ENCODE assay signal across 27 cellular contexts in the genomic region with DNA sequence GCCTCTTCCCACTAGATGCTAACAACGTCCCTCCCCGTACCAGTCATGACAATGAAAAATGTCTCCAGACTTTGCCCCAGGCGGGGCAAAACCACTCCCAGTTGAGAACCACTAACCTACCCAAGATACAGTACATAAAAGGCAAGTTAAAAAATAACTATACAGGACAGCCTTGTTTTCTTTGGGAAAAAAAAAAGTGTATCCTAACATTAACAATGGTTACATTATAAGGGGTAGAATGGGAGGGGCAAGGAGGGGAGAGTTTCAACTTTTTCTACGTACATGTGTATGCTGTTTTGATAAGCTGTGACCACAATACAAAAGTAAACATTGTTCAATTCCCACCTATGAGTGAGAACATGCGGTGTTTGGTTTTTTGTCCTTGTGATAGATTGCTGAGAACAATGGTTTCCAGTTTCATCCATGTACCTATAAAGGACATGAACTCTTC.
"Had no signal": no experiment of that assay in that cellular context is flagged by ENCODE, and none has a peak within 500 bp of the region (broad histone marks: within the 10 kb centered on the region; RNA-seq: fewer than 3 reads in every experiment).

No MANE protein-coding gene starts in this region.

- ATAC-seq: activated T-cell treated with anti-CD3 and anti-CD28 coated beads, Interleukin-2, amount 50 U/mL, for 4 hours; activated T-helper 17 cell treated with anti-CD3 and anti-CD28 coated beads, Interleukin-2, amount 50 U/mL, for 72 hours; left cardiac atrium; natural killer cell; right cardiac atrium; WTC11 had no signal

- H3K4me3 ChIP-seq: breast epithelium, esophagus squamous epithelium, testis, uterus had no signal

- DNase-seq: activated CD4-positive, alpha-beta memory T cell treated with anti-CD3 and anti-CD28 coated beads, Interleukin-2, amount 10 ng/mL, durations not matched to agents 7 days and 5 days; activated CD4-positive, alpha-beta T cell treated with anti-CD3 and anti-CD28 coated beads for 1 hour; activated CD4-positive, alpha-beta T cell treated with anti-CD3 and anti-CD28 coated beads, Interleukin-2, amount 10 ng/mL, durations not matched to agents 7 days and 5 days; activated CD8-positive, alpha-beta memory T cell treated with anti-CD3 and anti-CD28 coated beads, Interleukin-2, amount 50 U/mL, for 48 hours; activated gamma-delta T cell treated with Interleukin-2 at 50 U/mL for 16 hours; activated naive CD4-positive, alpha-beta T cell treated with anti-CD3 and anti-CD28 coated beads, Interleukin-2, amount 50 U/mL, for 16 hours; activated T-cell treated with anti-CD3 and anti-CD28 coated beads, Interleukin-2, amount 50 U/mL, for 4 hours; amniotic stem cell; central memory CD4-positive, alpha-beta T cell; dermis blood vessel endothelial cell; effector CD4-positive, alpha-beta T cell; esophagus squamous epithelium; islet precursor cell; left cardiac atrium; natural killer cell; right cardiac atrium; stimulated activated CD4-positive, alpha-beta T cell treated with anti-CD3 and anti-CD28 coated beads, Interleukin-2, amount 100 ng/mL, for 48 hours; stimulated activated naive CD4-positive, alpha-beta T cell treated with Interleukin-2 at 50 U/mL for 16 hours; T-helper 2 cell; testis; uterus had no signal

- H3K27ac ChIP-seq: breast epithelium, esophagus squamous epithelium, testis, uterus had no signal

- FAIRE-seq: frontal cortex had no signal

- H3K4me3 Mint-ChIP-seq: activated CD4-positive, alpha-beta memory T cell treated with anti-CD3 and anti-CD28 coated beads, Interleukin-2, amount 10 ng/mL, durations not matched to agents 7 days and 5 days; activated CD4-positive, alpha-beta T cell treated with anti-CD3 and anti-CD28 coated beads, Interleukin-2, amount 10 ng/mL, durations not matched to agents 7 days and 5 days; activated T-cell treated with anti-CD3 and anti-CD28 coated beads, Interleukin-2, amount 50 U/mL, for 4 hours; activated T-helper 17 cell treated with anti-CD3 and anti-CD28 coated beads, Interleukin-2, amount 50 U/mL, for 72 hours; mesothelial cell of epicardium; natural killer cell; type B pancreatic cell; WTC11 had no signal

- H3K27me3 Mint-ChIP-seq: activated CD4-positive, alpha-beta memory T cell treated with anti-CD3 and anti-CD28 coated beads, Interleukin-2, amount 10 ng/mL, durations not matched to agents 7 days and 5 days; activated CD4-positive, alpha-beta T cell treated with anti-CD3 and anti-CD28 coated beads, Interleukin-2, amount 10 ng/mL, durations not matched to agents 7 days and 5 days; activated T-helper 17 cell treated with anti-CD3 and anti-CD28 coated beads, Interleukin-2, amount 50 U/mL, for 72 hours had no signal

- H3K36me3 ChIP-seq: breast epithelium, esophagus squamous epithelium, uterus had no signal

- H3K27me3 ChIP-seq: breast epithelium, esophagus squamous epithelium, testis, uterus had no signal

- H3K9me3 Mint-ChIP-seq: activated CD4-positive, alpha-beta T cell treated with anti-CD3 and anti-CD28 coated beads, Interleukin-2, amount 10 ng/mL, durations not matched to agents 7 days and 5 days; type B pancreatic cell had no signal

- H3K9me3 ChIP-seq: breast epithelium, esophagus squamous epithelium, testis, uterus had no signal

- H3K4me1 Mint-ChIP-seq: activated CD4-positive, alpha-beta memory T cell treated with anti-CD3 and anti-CD28 coated beads, Interleukin-2, amount 10 ng/mL, durations not matched to agents 7 days and 5 days; activated CD4-positive, alpha-beta T cell treated with anti-CD3 and anti-CD28 coated beads, Interleukin-2, amount 10 ng/mL, durations not matched to agents 7 days and 5 days; activated T-helper 17 cell treated with anti-CD3 and anti-CD28 coated beads, Interleukin-2, amount 50 U/mL, for 72 hours; natural killer cell had no signal

- H3K36me3 Mint-ChIP-seq: natural killer cell had no signal

- H3K4me1 ChIP-seq: breast epithelium, esophagus squamous epithelium, testis, uterus had no signal

- H3K27ac Mint-ChIP-seq: activated CD4-positive, alpha-beta memory T cell treated with anti-CD3 and anti-CD28 coated beads, Interleukin-2, amount 10 ng/mL, durations not matched to agents 7 days and 5 days; activated CD4-positive, alpha-beta T cell treated with anti-CD3 and anti-CD28 coated beads, Interleukin-2, amount 10 ng/mL, durations not matched to agents 7 days and 5 days; activated T-helper 17 cell treated with anti-CD3 and anti-CD28 coated beads, Interleukin-2, amount 50 U/mL, for 72 hours; mesothelial cell of epicardium; natural killer cell; type B pancreatic cell; WTC11 had no signal
